ENCODE assay signal across 11 cellular contexts in genomic region chr4:14196141-14196540, GRCh38.
DNase-seq lines count a peak whose midpoint lies in the region; ATAC-seq and TF ChIP-seq lines count a peak whose summit lies in the region.
"Had no signal": no experiment of that assay in that cellular context is flagged by ENCODE, and none has a peak within 500 bp of the region (broad histone marks: within the 10 kb centered on the region; RNA-seq: fewer than 3 reads in every experiment).

No MANE protein-coding gene starts in this region.

- TF ChIP-seq CTCF in right atrium auricular region (IDR thresholded peaks at IDR 0.05): no peak
- TF ChIP-seq CTCF in activated CD8-positive, alpha-beta T cell treated with anti-CD3 and anti-CD28 coated beads for 36 hours (IDR thresholded peaks at IDR 0.05): no peak
- no peak for TF ChIP-seq CTCF in upper lobe of right lung (IDR thresholded peaks at IDR 0.05)

- H3K9me3 ChIP-seq in right atrium auricular region (no peaks in the 10 kb centered on the region), upper lobe of right lung (no peaks in the 10 kb centered on the region)
- H3K9me3 ChIP-seq in effector memory CD4-positive, alpha-beta T cell (ENCODE audit: control insufficient read depth, low read length): no peaks in the 10 kb centered on the region
- H3K9me3 ChIP-seq: thoracic aorta had no signal

- H3K36me3 ChIP-seq in right atrium auricular region (no peaks in the 10 kb centered on the region), upper lobe of right lung (no peaks in the 10 kb centered on the region)
- H3K36me3 ChIP-seq in effector memory CD4-positive, alpha-beta T cell (ENCODE audit: control insufficient read depth, insufficient read depth, low read length): no peaks in the 10 kb centered on the region
- H3K36me3 ChIP-seq: thoracic aorta had no signal

- intact Hi-C loops in Right ventricle myocardium superior (cut with DNase I) (no loop called here), left cardiac atrium (cut with DNase I) (no loop called here), upper lobe of right lung (cut with DNase I) (no loop called here)
- intact Hi-C loops in activated CD8-positive, alpha-beta T cell treated with anti-CD3 and anti-CD28 coated beads for 36 hours (cut with micrococcal nuclease): no loop called here

- no peak overlapping the region for H3K27ac ChIP-seq in right atrium auricular region
- H3K27ac ChIP-seq in upper lobe of right lung: no peak overlapping the region
- no peak overlapping the region for H3K27ac ChIP-seq in effector memory CD4-positive, alpha-beta T cell (ENCODE audit: insufficient read depth, low read length, poor library complexity, severe bottlenecking)
- H3K27ac ChIP-seq: thoracic aorta had no signal

- H3K4me3 ChIP-seq in right atrium auricular region (no peak overlapping the region), upper lobe of right lung (no peak overlapping the region)
- H3K4me3 ChIP-seq in effector memory CD4-positive, alpha-beta T cell (ENCODE audit: insufficient read depth, low read depth, low read length, poor library complexity, severe bottlenecking): no peak overlapping the region
- H3K4me3 ChIP-seq: thoracic aorta had no signal

- H3K27ac Mint-ChIP-seq in activated CD8-positive, alpha-beta T cell treated with anti-CD3 and anti-CD28 coated beads for 36 hours: no peak overlapping the region

- H3K27me3 ChIP-seq in right atrium auricular region: no peaks in the 10 kb centered on the region
- no peaks in the 10 kb centered on the region for H3K27me3 ChIP-seq in upper lobe of right lung
- no peaks in the 10 kb centered on the region for H3K27me3 ChIP-seq in effector memory CD4-positive, alpha-beta T cell (replicated peaks; ENCODE audit: control insufficient read depth, insufficient read depth, low read length, poor library complexity, severe bottlenecking)

- no peak overlapping the region for H3K4me3 Mint-ChIP-seq in activated CD8-positive, alpha-beta T cell treated with anti-CD3 and anti-CD28 coated beads for 36 hours
- H3K4me3 Mint-ChIP-seq: CD8-positive, alpha-beta memory T cell had no signal

- CTCF ChIA-PET in activated CD8-positive, alpha-beta T cell treated with anti-CD3 and anti-CD28 coated beads for 36 hours (lab: Charles Lee): interaction anchor here (0.6 kb wide), 1 partner anchor 755 kb away, joined by 4 read pairs; no protein-coding TSS in a partner anchor

- H3K27me3 Mint-ChIP-seq in activated CD8-positive, alpha-beta T cell treated with anti-CD3 and anti-CD28 coated beads for 36 hours: no peaks in the 10 kb centered on the region
- H3K27me3 Mint-ChIP-seq: CD8-positive, alpha-beta memory T cell had no signal

- DNase-seq in Right ventricle myocardium superior (peak; percentile 60), right atrium auricular region (ENCODE audit: low spot score) (no peak), left cardiac atrium (peak; percentile 47), upper lobe of right lung (peak; percentile 67), NK-92 (lab: John Stamatoyannopoulos, UW; ENCODE audit: unreplicated experiment) (no peak), superior temporal gyrus (ENCODE audit: extremely low spot score) (no peak)
- peak; percentile 35 for DNase-seq in activated CD8-positive, alpha-beta T cell treated with anti-CD3 and anti-CD28 coated beads for 36 hours
- no peak for DNase-seq in effector memory CD4-positive, alpha-beta T cell
- DNase-seq: CD8-positive, alpha-beta memory T cell; NCI-H510A had no signal

- POLR2A ChIA-PET in activated CD8-positive, alpha-beta T cell treated with anti-CD3 and anti-CD28 coated beads for 36 hours (lab: Charles Lee): no interaction called here

- H3K4me1 ChIP-seq in right atrium auricular region (no peaks in the 10 kb centered on the region), upper lobe of right lung (no peaks in the 10 kb centered on the region)
- H3K4me1 ChIP-seq in effector memory CD4-positive, alpha-beta T cell (ENCODE audit: control insufficient read depth, insufficient read depth, low read length, poor library complexity, severe bottlenecking): no peaks in the 10 kb centered on the region

- ATAC-seq in Right ventricle myocardium superior (ENCODE audit: poor library complexity) (no peak), left cardiac atrium (no peak), upper lobe of right lung (peak; percentile 73)
- ATAC-seq in activated CD8-positive, alpha-beta T cell treated with anti-CD3 and anti-CD28 coated beads for 36 hours: no peak

- H3K4me1 Mint-ChIP-seq in activated CD8-positive, alpha-beta T cell treated with anti-CD3 and anti-CD28 coated beads for 36 hours (ENCODE audit: low read depth): no peaks in the 10 kb centered on the region
- H3K4me1 Mint-ChIP-seq: CD8-positive, alpha-beta memory T cell had no signal

- no peaks in the 10 kb centered on the region for H3K9me3 Mint-ChIP-seq in activated CD8-positive, alpha-beta T cell treated with anti-CD3 and anti-CD28 coated beads for 36 hours

- no peaks in the 10 kb centered on the region for H3K36me3 Mint-ChIP-seq in activated CD8-positive, alpha-beta T cell treated with anti-CD3 and anti-CD28 coated beads for 36 hours (ENCODE audit: low read depth)
- H3K36me3 Mint-ChIP-seq: CD8-positive, alpha-beta memory T cell had no signal

Comparison
In these comparisons a context has a peak if more than half of its experiments do, and no peak if none do; other contexts are left out.
1. DNase-seq: peak in Right ventricle myocardium superior (single experiment), activated CD8-positive, alpha-beta T cell treated with anti-CD3 and anti-CD28 coated beads for 36 hours (single experiment), left cardiac atrium (single experiment) and upper lobe of right lung (single experiment); none in right atrium auricular region (single experiment), NK-92 (single experiment), superior temporal gyrus (single experiment) and effector memory CD4-positive, alpha-beta T cell (0 of 3).